Comparison of ENCODE assay signal across 32 cellular contexts in genomic region chr18:40577255-40577654, GRCh38.
A peak's percentile ranks its signal among the peaks of the same experiment; 100 is the strongest.
DNase-seq lines count a peak whose midpoint lies in the region; ATAC-seq and TF ChIP-seq lines count a peak whose summit lies in the region.
"Had no signal": no experiment of that assay in that cellular context is flagged by ENCODE, and none has a peak within 500 bp of the region (broad histone marks: within the 10 kb centered on the region; RNA-seq: fewer than 3 reads in every experiment).

No MANE protein-coding gene starts in this region.

- DNase-seq in NCI-H1105 treated with DMSO at 0.1 percent for 48 hours (lab: John Stamatoyannopoulos, UW) = peak; percentile 12
- DNase-seq in NCI-H1105 (lab: John Stamatoyannopoulos, UW) = no peak
- peak; percentile 15 for DNase-seq in adipocyte (ENCODE audit: low read depth)
- DNase-seq in left kidney (ENCODE audit: low read depth, low spot score) = peak; percentile 58
- no peak for DNase-seq in activated CD4-positive, alpha-beta T cell treated with anti-CD3 and anti-CD28 coated beads for 36 hours
- no peak for DNase-seq in glutamatergic neuron
- no peak for DNase-seq in NCI-H1048 (lab: John Stamatoyannopoulos, UW)
- DNase-seq: activated CD4-positive, CD25-positive, alpha-beta regulatory T cell treated with anti-CD3 and anti-CD28 coated beads, Interleukin-2, amount 50 U/mL, for 72 hours; activated CD8-positive, alpha-beta memory T cell treated with anti-CD3 and anti-CD28 coated beads, Interleukin-2, amount 50 U/mL, for 48 hours; activated CD8-positive, alpha-beta T cell treated with anti-CD3 and anti-CD28 coated beads for 36 hours; activated naive CD4-positive, alpha-beta T cell treated with anti-CD3 and anti-CD28 coated beads for 36 hours; adrenal gland; Calu3; DND-41; GOT3; HFFc6; immature natural killer cell; left lung; NCI-H187 treated with DMSO at 0.1 percent for 48 hours; NCI-H510A; NK-92 treated with Interleukin-12 subunit alpha and Interleukin-12 subunit beta, amount 100 ng/mL, for 24 hours; nucleus accumbens; PC-3; stimulated activated CD4-positive, alpha-beta T cell treated with anti-CD3 and anti-CD28 coated beads, Interleukin-15, amount 100 ng/mL, for 24 hours; stimulated activated CD4-positive, alpha-beta T cell treated with anti-CD3 and anti-CD28 coated beads, Interleukin-4, amount 100 ng/mL, for 4 hours; T-helper 2 cell; transverse colon had no signal

- H3K4me3 ChIP-seq in adipocyte (ENCODE audit: low read length) = no peak overlapping the region
- H3K4me3 ChIP-seq: adrenal gland, left lung, transverse colon had no signal

- intact Hi-C loops in activated CD4-positive, alpha-beta T cell treated with anti-CD3 and anti-CD28 coated beads for 36 hours (cut with DNase I, micrococcal nuclease) = no loop called here

- CTCF ChIA-PET in activated CD4-positive, alpha-beta T cell treated with anti-CD3 and anti-CD28 coated beads for 36 hours (lab: Charles Lee) = no interaction called here

- TF ChIP-seq CTCF in glutamatergic neuron (IDR thresholded peaks at IDR 0.05; ENCODE audit: partially characterized antibody, unreplicated experiment) = no peak

- peaks cover 6% of the 10 kb centered on the region for H3K9me3 Mint-ChIP-seq in activated CD4-positive, alpha-beta T cell treated with anti-CD3 and anti-CD28 coated beads for 36 hours (ENCODE audit: low read depth)
- no peaks in the 10 kb centered on the region for H3K9me3 Mint-ChIP-seq in glutamatergic neuron (ENCODE audit: unreplicated experiment)

- no peaks in the 10 kb centered on the region for H3K27me3 Mint-ChIP-seq in activated CD4-positive, alpha-beta T cell treated with anti-CD3 and anti-CD28 coated beads for 36 hours
- no peaks in the 10 kb centered on the region for H3K27me3 Mint-ChIP-seq in glutamatergic neuron (ENCODE audit: unreplicated experiment)
- H3K27me3 Mint-ChIP-seq: activated CD8-positive, alpha-beta T cell treated with anti-CD3 and anti-CD28 coated beads for 36 hours; IgD-negative memory B cell; progenitor cell of endocrine pancreas had no signal

- no peaks in the 10 kb centered on the region for H3K36me3 Mint-ChIP-seq in activated CD4-positive, alpha-beta T cell treated with anti-CD3 and anti-CD28 coated beads for 36 hours (ENCODE audit: low read depth)
- no peaks in the 10 kb centered on the region for H3K36me3 Mint-ChIP-seq in glutamatergic neuron (ENCODE audit: unreplicated experiment)
- H3K36me3 Mint-ChIP-seq: IgD-negative memory B cell, immature natural killer cell had no signal

- H3K36me3 ChIP-seq in adipocyte (ENCODE audit: control insufficient read depth, insufficient read depth, low read length, severe bottlenecking) = no peaks in the 10 kb centered on the region
- H3K36me3 ChIP-seq: adrenal gland, left lung, transverse colon had no signal

- no peak overlapping the region for H3K9ac ChIP-seq in adipocyte (ENCODE audit: low read length)

- H3K27ac Mint-ChIP-seq in activated CD4-positive, alpha-beta T cell treated with anti-CD3 and anti-CD28 coated beads for 36 hours = no peak overlapping the region
- H3K27ac Mint-ChIP-seq in glutamatergic neuron (ENCODE audit: unreplicated experiment) = no peak overlapping the region
- H3K27ac Mint-ChIP-seq: activated CD8-positive, alpha-beta T cell treated with anti-CD3 and anti-CD28 coated beads for 36 hours; activated naive CD4-positive, alpha-beta T cell treated with anti-CD3 and anti-CD28 coated beads for 36 hours; HFFc6; IgD-negative memory B cell; immature natural killer cell; progenitor cell of endocrine pancreas had no signal

- POLR2A ChIA-PET in activated CD4-positive, alpha-beta T cell treated with anti-CD3 and anti-CD28 coated beads for 36 hours (lab: Charles Lee) = no interaction called here

- no peaks in the 10 kb centered on the region for H3K27me3 ChIP-seq in adipocyte (replicated peaks; ENCODE audit: control insufficient read depth, insufficient read depth, low read length)
- H3K27me3 ChIP-seq: adrenal gland, left lung, transverse colon had no signal

- H3K9me3 ChIP-seq in adipocyte (ENCODE audit: control insufficient read depth, low read length) = no peaks in the 10 kb centered on the region
- H3K9me3 ChIP-seq: adrenal gland, left lung, transverse colon had no signal

- H3K4me1 Mint-ChIP-seq in activated CD4-positive, alpha-beta T cell treated with anti-CD3 and anti-CD28 coated beads for 36 hours = no peaks in the 10 kb centered on the region
- H3K4me1 Mint-ChIP-seq in glutamatergic neuron (ENCODE audit: low read depth, unreplicated experiment) = peaks cover 5% of the 10 kb centered on the region
- H3K4me1 Mint-ChIP-seq: IgD-negative memory B cell, immature natural killer cell had no signal

- ATAC-seq in GM18873 (IDR thresholded peaks at IDR 0.05; ENCODE audit: low FRiP score, unreplicated experiment) = no peak
- no peak for ATAC-seq in activated CD4-positive, alpha-beta T cell treated with anti-CD3 and anti-CD28 coated beads for 36 hours
- ATAC-seq: activated CD8-positive, alpha-beta T cell treated with anti-CD3 and anti-CD28 coated beads for 36 hours; left lung; PC-3; Right ventricle myocardium inferior; sciatic nerve had no signal

- no peaks in the 10 kb centered on the region for H3K4me1 ChIP-seq in adipocyte (ENCODE audit: control insufficient read depth, insufficient read depth, low read length)
- H3K4me1 ChIP-seq: adrenal gland, left lung, transverse colon had no signal

- H3K4me3 Mint-ChIP-seq in activated CD4-positive, alpha-beta T cell treated with anti-CD3 and anti-CD28 coated beads for 36 hours = no peak overlapping the region
- H3K4me3 Mint-ChIP-seq in glutamatergic neuron (ENCODE audit: unreplicated experiment) = no peak overlapping the region
- H3K4me3 Mint-ChIP-seq: activated CD8-positive, alpha-beta T cell treated with anti-CD3 and anti-CD28 coated beads for 36 hours; activated naive CD4-positive, alpha-beta T cell treated with anti-CD3 and anti-CD28 coated beads for 36 hours; HFFc6; IgD-negative memory B cell; immature natural killer cell had no signal

Comparison
In these comparisons a context has a peak if more than half of its experiments do, and no peak if none do; other contexts are left out.
1. DNase-seq: peak in NCI-H1105 treated with DMSO at 0.1 percent for 48 hours (single experiment), adipocyte (single experiment) and left kidney (single experiment); none in NCI-H1105 (single experiment), activated CD4-positive, alpha-beta T cell treated with anti-CD3 and anti-CD28 coated beads for 36 hours (single experiment), glutamatergic neuron (single experiment) and NCI-H1048 (single experiment).